ENCODE assay signal across 13 cellular contexts in the genomic region with DNA sequence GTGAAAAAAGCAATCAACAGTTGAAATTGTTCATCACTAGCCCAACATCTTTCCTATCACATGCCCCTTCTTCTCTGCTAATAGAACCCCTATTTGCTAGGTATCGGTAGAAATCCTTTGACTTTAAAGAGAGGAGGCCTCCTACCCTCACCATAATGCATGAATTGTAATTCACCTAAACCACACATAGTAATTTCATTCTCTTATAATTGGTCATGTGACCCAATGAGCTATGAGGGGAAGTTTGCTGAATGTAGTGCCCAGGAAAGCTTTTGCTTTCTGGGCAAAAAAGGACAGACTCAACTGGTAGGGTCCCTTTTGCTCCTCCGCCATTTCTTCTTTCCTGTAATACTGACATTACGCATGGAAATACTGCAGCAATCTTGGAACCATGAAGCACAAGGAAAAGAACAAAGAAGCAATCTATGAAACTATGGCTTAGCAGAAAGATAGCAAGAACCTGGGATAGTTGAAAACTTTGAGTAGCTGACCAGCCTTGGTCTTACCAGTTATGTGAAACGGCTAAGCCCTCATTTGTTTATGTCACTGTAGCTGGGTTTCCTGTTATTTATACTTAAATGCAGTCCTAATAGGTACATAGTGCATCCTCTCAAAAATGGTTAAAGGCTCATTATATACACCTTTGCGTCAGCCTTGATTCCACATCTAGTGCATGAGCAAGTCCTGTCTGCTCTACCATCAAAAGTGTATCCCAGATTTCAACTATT. TPM values are rescaled to one million over a fixed set of nuclear protein-coding genes. Genes with fewer than 3 reads are reported as not detected.
DNase-seq lines count a peak whose midpoint lies in the region; ATAC-seq, FAIRE-seq and TF ChIP-seq lines count a peak whose summit lies in the region.
"Had no signal": no experiment of that assay in that cellular context is flagged by ENCODE, and none has a peak within 500 bp of the region (broad histone marks: within the 10 kb centered on the region; RNA-seq: fewer than 3 reads in every experiment).

No MANE protein-coding gene starts in this region.

- no peak overlapping the region for H3K27ac ChIP-seq in HepG2 (ENCODE audit: extremely low read length, insufficient read depth, low read length)
- H3K27ac ChIP-seq: ascending aorta, psoas muscle, thoracic aorta had no signal

- no peaks in the 10 kb centered on the region for H3K79me2 ChIP-seq in HepG2 (ENCODE audit: insufficient read depth, low read length)

- TF ChIP-seq CTCF in Caco-2 (IDR thresholded peaks at IDR 0.05; ENCODE audit: insufficient read depth in 1 of 2, low read depth in 1 of 2, low read length in 1 of 2, severe bottlenecking in 1 of 2, unreplicated experiment in 1 of 2) (no peak), natural killer cell (IDR thresholded peaks at IDR 0.05) (no peak), HepG2 (CRISPR knock-in tag; IDR thresholded peaks at IDR 0.05) (no peak)

- FAIRE-seq in HepG2 (lab: Jason Lieb, UNC): no peak
- FAIRE-seq: colon, TTC549 had no signal

- no peak overlapping the region for H3K4me3 Mint-ChIP-seq in Caco-2 (ENCODE audit: unreplicated experiment)
- H3K4me3 Mint-ChIP-seq in IgD-negative memory B cell: peak overlapping the region in 3 of 4 donors; percentile 85 to 87 (median 85)
- H3K4me3 Mint-ChIP-seq in activated T-helper 1 cell treated with anti-CD3 and anti-CD28 coated beads, Interleukin-12 subunit alpha, Interleukin-12 subunit beta, Interleukin-2, Interleukin-4 antibody, amounts not matched to agents 30 ng/mL and 10 ng/mL and 1 ng/mL, durations not matched to agents 14 hours and 24 hours and 36 hours: peak overlapping the region; percentile 64
- H3K4me3 Mint-ChIP-seq in natural killer cell: peak overlapping the region; percentile 86

- H3K4me1 ChIP-seq in Caco-2 (peaks cover 30% of the 10 kb centered on the region), HepG2 (ENCODE audit: insufficient read depth, low read length) (peaks cover 48% of the 10 kb centered on the region)
- H3K4me1 ChIP-seq: ascending aorta, psoas muscle had no signal

- H3K9me3 ChIP-seq in Caco-2: no peaks in the 10 kb centered on the region
- no peaks in the 10 kb centered on the region for H3K9me3 ChIP-seq in HepG2 (ENCODE audit: low read length)
- H3K9me3 ChIP-seq: ascending aorta, psoas muscle, thoracic aorta had no signal

- no peaks in the 10 kb centered on the region for H3K9me3 Mint-ChIP-seq in Caco-2 (ENCODE audit: unreplicated experiment)
- no peaks in the 10 kb centered on the region for H3K9me3 Mint-ChIP-seq in IgD-negative memory B cell
- H3K9me3 Mint-ChIP-seq in activated T-helper 1 cell treated with anti-CD3 and anti-CD28 coated beads, Interleukin-12 subunit alpha, Interleukin-12 subunit beta, Interleukin-2, Interleukin-4 antibody, amounts not matched to agents 30 ng/mL and 10 ng/mL and 1 ng/mL, durations not matched to agents 14 hours and 24 hours and 36 hours: no peaks in the 10 kb centered on the region
- peaks cover 2 to 3% of the 10 kb centered on the region in 2 donors for H3K9me3 Mint-ChIP-seq in natural killer cell

- no peak overlapping the region for H3K4me3 ChIP-seq in Caco-2 (ENCODE audit: low read depth, low read length)
- no peak overlapping the region for H3K4me3 ChIP-seq in HepG2 (replicated peaks in 1 of 3; ENCODE audit: insufficient read depth in 1 of 3, low read depth in 2 of 3, low read length in 3 of 3)
- H3K4me3 ChIP-seq: ascending aorta, psoas muscle, thoracic aorta had no signal

- H3K4me2 ChIP-seq in HepG2 (ENCODE audit: low read depth, low read length): no peak overlapping the region

- DNase-seq in Caco-2: no peak
- DNase-seq in activated T-helper 1 cell treated with anti-CD3 and anti-CD28 coated beads, Interleukin-12 subunit alpha, Interleukin-12 subunit beta, Interleukin-2, Interleukin-4 antibody, amounts not matched to agents 30 ng/mL and 10 ng/mL and 1 ng/mL, durations not matched to agents 14 hours and 24 hours and 36 hours (ENCODE audit: low spot score): no peak
- DNase-seq in natural killer cell: no peak
- DNase-seq in HepG2 (ENCODE audit: low spot score): no peak
- DNase-seq in ecto neural progenitor cell (ENCODE audit: low spot score): no peak
- no peak for DNase-seq in LoVo (ENCODE audit: low spot score)
- DNase-seq: GDM1, psoas muscle had no signal

- in situ Hi-C loops in HepG2 (cut with HindIII; ENCODE audit: extremely low pct_ligation_motif_present, low pct_unique_long_range_greater_than_20kb): no loop called here

- no peaks in the 10 kb centered on the region for H4K20me1 ChIP-seq in HepG2 (ENCODE audit: insufficient read depth, low read length)

- no peaks in the 10 kb centered on the region for H3K27me3 ChIP-seq in Caco-2 (replicated peaks; ENCODE audit: control insufficient read depth, insufficient read depth, low read length)
- H3K27me3 ChIP-seq in HepG2 (ENCODE audit: control insufficient read depth in 1 of 2, insufficient read depth in 2 of 2, low read length in 2 of 2): no peaks in the 10 kb centered on the region; a peak in 1 of 5 replicates
- H3K27me3 ChIP-seq: ascending aorta had no signal

- TF ChIP-seq EP300 in HepG2 (IDR thresholded peaks at IDR 0.05; ENCODE audit: low read depth in 2 of 2, low read length in 2 of 2) (no peak), HepG2 (CRISPR knock-in tag; IDR thresholded peaks at IDR 0.05; ENCODE audit: borderline replicate concordance) (no peak)

- no peak for TF ChIP-seq RAD21 in HepG2 (CRISPR knock-in tag; IDR thresholded peaks at IDR 0.05)

- H3K36me3 Mint-ChIP-seq in Caco-2 (ENCODE audit: insufficient read depth, unreplicated experiment) (peaks cover 3% of the 10 kb centered on the region), IgD-negative memory B cell (peaks cover 1% of the 10 kb centered on the region), natural killer cell (no peaks in the 10 kb centered on the region)
- H3K36me3 Mint-ChIP-seq in activated T-helper 1 cell treated with anti-CD3 and anti-CD28 coated beads, Interleukin-12 subunit alpha, Interleukin-12 subunit beta, Interleukin-2, Interleukin-4 antibody, amounts not matched to agents 30 ng/mL and 10 ng/mL and 1 ng/mL, durations not matched to agents 14 hours and 24 hours and 36 hours (ENCODE audit: low read depth): peaks cover 7% of the 10 kb centered on the region

- H3K9ac ChIP-seq in HepG2 (ENCODE audit: insufficient read depth, low read depth, low read length): no peak overlapping the region

- H3K36me3 ChIP-seq in Caco-2 (ENCODE audit: control insufficient read depth, insufficient read depth, low read length) (no peaks in the 10 kb centered on the region), HepG2 (replicated peaks in 1 of 2; ENCODE audit: control insufficient read depth in 1 of 2, insufficient read depth in 2 of 2, low read length in 2 of 2) (no peaks in the 10 kb centered on the region)
- H3K36me3 ChIP-seq: ascending aorta, thoracic aorta had no signal

- no peak for TF ChIP-seq POLR2A in HepG2 (IDR thresholded peaks at IDR 0.05; ENCODE audit: insufficient read depth in 1 of 2, low read depth in 2 of 2, low read length in 2 of 2)

- H2AFZ ChIP-seq in HepG2 (ENCODE audit: low read length): no peak overlapping the region

- H3K4me1 Mint-ChIP-seq in Caco-2 (ENCODE audit: low read depth, unreplicated experiment): peaks cover 50% of the 10 kb centered on the region
- H3K4me1 Mint-ChIP-seq in IgD-negative memory B cell: peaks cover 80 to 91% (median 82%) of the 10 kb centered on the region in 3 donors
- peaks cover 99% of the 10 kb centered on the region for H3K4me1 Mint-ChIP-seq in activated T-helper 1 cell treated with anti-CD3 and anti-CD28 coated beads, Interleukin-12 subunit alpha, Interleukin-12 subunit beta, Interleukin-2, Interleukin-4 antibody, amounts not matched to agents 30 ng/mL and 10 ng/mL and 1 ng/mL, durations not matched to agents 14 hours and 24 hours and 36 hours (ENCODE audit: low read depth)
- peaks cover 96 to 97% of the 10 kb centered on the region in 2 donors for H3K4me1 Mint-ChIP-seq in natural killer cell

- intact Hi-C loops in Caco-2 (cut with micrococcal nuclease; ENCODE audit: unreplicated experiment) (no loop called here), natural killer cell (cut with micrococcal nuclease) (loop anchor here (2.0 to 10.0 kb wide), 7 partner anchors 17 to 543 kb away; partner anchors contain the start of genes CEPT1, DENND2D, DRAM2 and KCNA3), HepG2 (cut with micrococcal nuclease; ENCODE audit: unreplicated experiment) (no loop called here)
- intact Hi-C loops in activated T-helper 1 cell treated with anti-CD3 and anti-CD28 coated beads, Interleukin-12 subunit alpha, Interleukin-12 subunit beta, Interleukin-2, Interleukin-4 antibody, amounts not matched to agents 30 ng/mL and 10 ng/mL and 1 ng/mL, durations not matched to agents 14 hours and 24 hours and 36 hours (cut with micrococcal nuclease): loop anchor here (2.0 to 5.0 kb wide), 6 partner anchors 13 to 549 kb away; partner anchors contain the start of gene LRIF1

- peak overlapping the region; percentile 63 for H3K27ac Mint-ChIP-seq in Caco-2 (ENCODE audit: unreplicated experiment)
- peak overlapping the region; percentile 97 to 98 (median 98) for H3K27ac Mint-ChIP-seq in IgD-negative memory B cell
- H3K27ac Mint-ChIP-seq in activated T-helper 1 cell treated with anti-CD3 and anti-CD28 coated beads, Interleukin-12 subunit alpha, Interleukin-12 subunit beta, Interleukin-2, Interleukin-4 antibody, amounts not matched to agents 30 ng/mL and 10 ng/mL and 1 ng/mL, durations not matched to agents 14 hours and 24 hours and 36 hours: peak overlapping the region; percentile 94
- peak overlapping the region; percentile 94 to 95 for H3K27ac Mint-ChIP-seq in natural killer cell

- POLR2A ChIA-PET in Caco-2 (lab: Charles Lee) (no interaction called here), HepG2 (lab: Yijun Ruan, JAX) (no interaction called here)

- H3K27me3 Mint-ChIP-seq in Caco-2 (ENCODE audit: insufficient read depth, unreplicated experiment): no peaks in the 10 kb centered on the region
- no peaks in the 10 kb centered on the region for H3K27me3 Mint-ChIP-seq in IgD-negative memory B cell
- H3K27me3 Mint-ChIP-seq in activated T-helper 1 cell treated with anti-CD3 and anti-CD28 coated beads, Interleukin-12 subunit alpha, Interleukin-12 subunit beta, Interleukin-2, Interleukin-4 antibody, amounts not matched to agents 30 ng/mL and 10 ng/mL and 1 ng/mL, durations not matched to agents 14 hours and 24 hours and 36 hours (ENCODE audit: insufficient read depth): no peaks in the 10 kb centered on the region
- H3K27me3 Mint-ChIP-seq in natural killer cell (ENCODE audit: low read depth in 2 of 2): peaks cover 0 to 5% of the 10 kb centered on the region in 2 donors

- BruUV-seq in Caco-2 (replicated peaks; lab: Mats Ljungman, UMichigan) (no TSS peak), HepG2 (replicated peaks; lab: Mats Ljungman, UMichigan) (no TSS peak)

- CTCF ChIA-PET in Caco-2 (lab: Charles Lee): no interaction called here
- CTCF ChIA-PET in HepG2 (lab: Yijun Ruan, JAX; ENCODE audit: low intra/inter-chr PET ratio, low total read pairs): interaction anchor here (0.8 kb wide), 1 partner anchor 117 kb away, joined by 3 read pairs; no protein-coding TSS in a partner anchor

- WGBS in HepG2 (ENCODE audit: low lambda C conversion rate): 61% methylated on average over 5 of the region's 5 CpGs

- ATAC-seq in natural killer cell: no peak
- ATAC-seq in HepG2: no peak
- ATAC-seq: psoas muscle had no signal

RNA-seq across cellular contexts. Expression of gene CHI3L2, which starts 10.2 kb away (rescaled TPM):
- total RNA-seq in Caco-2 (2022): not detected in 2 replicates
- polyA plus RNA-seq in IgD-negative memory B cell: 14.4 TPM
- 2.8 and 4.0 TPM in 2 replicates for total RNA-seq in activated T-helper 1 cell treated with anti-CD3 and anti-CD28 coated beads, Interleukin-12 subunit alpha, Interleukin-12 subunit beta, Interleukin-2, Interleukin-4 antibody, amounts not matched to agents 30 ng/mL and 10 ng/mL and 1 ng/mL, durations not matched to agents 14 hours and 24 hours and 36 hours
- total RNA-seq in natural killer cell: 10 to 100 TPM; 13.5 to 21.1 (median 17.0) TPM
- 1.7 and 1.9 TPM in 2 replicates for total RNA-seq in HepG2 (2016; rRNA removed; fragmentation: Illumina TruSeq; extraction: Trizol)
- 1.5 and 2.1 TPM in 2 replicates for total RNA-seq in HepG2 (2016; cell fraction: cytosol; rRNA removed; fragmentation: Illumina TruSeq; extraction: Trizol; ENCODE audit: low read depth)
- 1.5 and 1.6 TPM in 2 replicates for total RNA-seq in HepG2 (2016; cell fraction: insoluble cytoplasmic fraction; rRNA removed; fragmentation: Illumina TruSeq; extraction: Trizol)
- 1.7 and 2.0 TPM in 2 replicates for total RNA-seq in HepG2 (2016; cell fraction: membrane; rRNA removed; fragmentation: Illumina TruSeq; extraction: Trizol)
- total RNA-seq in HepG2 (2016; cell fraction: nucleus; rRNA removed; fragmentation: Illumina TruSeq; extraction: Trizol): 0.90 and 1.4 TPM in 2 replicates
- 0.46 and 0.65 TPM in 2 replicates for polyA plus RNA-seq in HepG2 (2011; rRNA removed)
- 0.44 and 0.51 TPM in 2 replicates for polyA plus RNA-seq in HepG2 (2011; cell fraction: cytosol; rRNA removed)
- 0.13 and 0.55 TPM in 2 replicates for polyA plus RNA-seq in HepG2 (2011; cell fraction: nucleus; rRNA removed)
- 0.35 and 0.46 TPM in 2 replicates for polyA plus RNA-seq in HepG2 (2012)
- 0.80 and 1.0 TPM in 2 replicates for polyA plus RNA-seq in HepG2 (2016; cell fraction: cytosol; fragmentation: Illumina TruSeq; extraction: Trizol; ENCODE audit: low read depth)
- polyA plus RNA-seq in HepG2 (2016; cell fraction: insoluble cytoplasmic fraction; fragmentation: Illumina TruSeq; extraction: Trizol; ENCODE audit: low read depth): 1.2 and 1.8 TPM in 2 replicates
- 1.1 and 1.5 TPM in 2 replicates for polyA plus RNA-seq in HepG2 (2016; cell fraction: membrane; fragmentation: Illumina TruSeq; extraction: Trizol; ENCODE audit: low read depth)
- polyA plus RNA-seq in HepG2 (2016; cell fraction: nucleus; fragmentation: Illumina TruSeq; extraction: Trizol; ENCODE audit: insufficient read depth, low read depth): 2.6 and 3.9 TPM in 2 replicates
- not detected in 2 replicates for polyA minus RNA-seq in HepG2 (2011; rRNA and poly(A)+ RNA removed; ENCODE audit: low replicate concordance)
- not detected in 2 replicates for polyA minus RNA-seq in HepG2 (2011; cell fraction: cytosol; rRNA and poly(A)+ RNA removed)
- 1.2 and 1.3 TPM in 2 replicates for polyA minus RNA-seq in HepG2 (2011; cell fraction: nucleus; rRNA and poly(A)+ RNA removed)

RNA-seq across cellular contexts. Expression of gene DENND2D, which starts 16.9 kb away (rescaled TPM):
- total RNA-seq in Caco-2 (2022): 20.4 and 23.2 TPM in 2 replicates
- polyA plus RNA-seq in IgD-negative memory B cell: 107 TPM
- 205 and 206 TPM in 2 replicates for total RNA-seq in activated T-helper 1 cell treated with anti-CD3 and anti-CD28 coated beads, Interleukin-12 subunit alpha, Interleukin-12 subunit beta, Interleukin-2, Interleukin-4 antibody, amounts not matched to agents 30 ng/mL and 10 ng/mL and 1 ng/mL, durations not matched to agents 14 hours and 24 hours and 36 hours
- total RNA-seq in natural killer cell: 100 to 1,000 TPM; 203 to 297 (median 203) TPM
- 0.04 TPM in 1 of 2 replicates, not detected in the other for total RNA-seq in HepG2 (2016; rRNA removed; fragmentation: Illumina TruSeq; extraction: Trizol)
- total RNA-seq in HepG2 (2016; cell fraction: cytosol; rRNA removed; fragmentation: Illumina TruSeq; extraction: Trizol; ENCODE audit: low read depth): not detected in 2 replicates
- not detected in 2 replicates for total RNA-seq in HepG2 (2016; cell fraction: insoluble cytoplasmic fraction; rRNA removed; fragmentation: Illumina TruSeq; extraction: Trizol)
- not detected in 2 replicates for total RNA-seq in HepG2 (2016; cell fraction: membrane; rRNA removed; fragmentation: Illumina TruSeq; extraction: Trizol)
- total RNA-seq in HepG2 (2016; cell fraction: nucleus; rRNA removed; fragmentation: Illumina TruSeq; extraction: Trizol): not detected in 2 replicates
- polyA plus RNA-seq in HepG2 (2011; rRNA removed): not detected in 2 replicates
- polyA plus RNA-seq in HepG2 (2011; cell fraction: cytosol; rRNA removed): 0.01 TPM in 1 of 2 replicates, not detected in the other
- 0.36 TPM in 1 of 2 replicates, not detected in the other for polyA plus RNA-seq in HepG2 (2011; cell fraction: nucleus; rRNA removed)
- 0.07 TPM in 1 of 2 replicates, not detected in the other for polyA plus RNA-seq in HepG2 (2012)
- not detected in 2 replicates for polyA plus RNA-seq in HepG2 (2016; cell fraction: cytosol; fragmentation: Illumina TruSeq; extraction: Trizol; ENCODE audit: low read depth)
- polyA plus RNA-seq in HepG2 (2016; cell fraction: insoluble cytoplasmic fraction; fragmentation: Illumina TruSeq; extraction: Trizol; ENCODE audit: low read depth): not detected in 2 replicates
- not detected in 2 replicates for polyA plus RNA-seq in HepG2 (2016; cell fraction: membrane; fragmentation: Illumina TruSeq; extraction: Trizol; ENCODE audit: low read depth)
- not detected in 2 replicates for polyA plus RNA-seq in HepG2 (2016; cell fraction: nucleus; fragmentation: Illumina TruSeq; extraction: Trizol; ENCODE audit: insufficient read depth, low read depth)
- polyA minus RNA-seq in HepG2 (2011; rRNA and poly(A)+ RNA removed; ENCODE audit: low replicate concordance): 12.7 TPM in 1 of 2 replicates, not detected in the other
- polyA minus RNA-seq in HepG2 (2011; cell fraction: cytosol; rRNA and poly(A)+ RNA removed): not detected in 2 replicates
- polyA minus RNA-seq in HepG2 (2011; cell fraction: nucleus; rRNA and poly(A)+ RNA removed): 0.50 TPM in 1 of 2 replicates, not detected in the other

Comparison
In these comparisons a context has a peak if more than half of its experiments do, and no peak if none do; other contexts are left out.
1. RNA of gene DENND2D, which starts 16.9 kb away (total RNA-seq): 205 to 206 TPM in activated T-helper 1 cell treated with anti-CD3 and anti-CD28 coated beads, Interleukin-12 subunit alpha, Interleukin-12 subunit beta, Interleukin-2, Interleukin-4 antibody, amounts not matched to agents 30 ng/mL and 10 ng/mL and 1 ng/mL, durations not matched to agents 14 hours and 24 hours and 36 hours, 203 to 297 TPM in natural killer cell and 20.4 to 23.2 TPM in Caco-2; 0.04 TPM in HepG2; every median in the first group is over 10 times any median in the second.
2. intact Hi-C loops: an anchor here in activated T-helper 1 cell treated with anti-CD3 and anti-CD28 coated beads, Interleukin-12 subunit alpha, Interleukin-12 subunit beta, Interleukin-2, Interleukin-4 antibody, amounts not matched to agents 30 ng/mL and 10 ng/mL and 1 ng/mL, durations not matched to agents 14 hours and 24 hours and 36 hours (2.0 to 5.0 kb wide) and natural killer cell (2.0 to 10.0 kb wide); none called in Caco-2 and HepG2.
3. Peak in every context shown above with its lines, with median percentiles within 50 percentile points of each other: H3K27ac Mint-ChIP-seq.